Comparison of ENCODE assay signal across 8 cellular contexts in the genomic region with DNA sequence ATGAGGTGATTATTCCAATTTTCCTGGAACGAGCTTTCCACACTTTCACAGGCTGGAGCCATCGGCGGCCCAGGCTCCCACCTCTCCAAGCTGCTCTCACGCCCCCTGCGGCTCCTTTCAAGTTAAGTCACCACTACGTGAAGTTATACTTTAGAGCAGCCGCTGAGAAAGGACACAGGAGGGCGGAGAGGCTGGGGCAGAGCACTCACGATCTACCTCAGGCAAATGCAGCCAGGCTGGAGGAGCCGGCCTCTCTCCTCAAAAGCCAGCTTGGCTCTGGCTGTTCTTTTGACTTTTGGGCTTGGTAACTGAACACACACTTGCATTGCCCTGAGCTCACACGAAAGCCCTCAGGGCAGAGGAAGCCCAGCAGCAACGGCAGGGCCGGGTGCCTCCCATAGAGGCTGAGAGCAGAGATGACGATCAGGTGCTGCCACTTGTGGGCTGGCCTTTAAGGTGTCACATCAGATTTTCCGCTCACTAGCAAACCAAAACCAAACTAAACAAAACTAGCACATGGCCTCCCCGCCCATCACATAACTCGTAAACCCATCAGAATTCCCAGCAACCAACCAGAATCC.
DNase-seq lines count a peak whose midpoint lies in the region; ATAC-seq and TF ChIP-seq lines count a peak whose summit lies in the region.

No MANE protein-coding gene starts in this region.

- no peak overlapping the region for H2BK20ac ChIP-seq in IMR-90 (ENCODE audit: low read depth, low read length)

- H3K9me1 ChIP-seq in IMR-90 (ENCODE audit: insufficient read depth, low read length), result peaks cover 19% of the 10 kb centered on the region

- H2AK9ac ChIP-seq in IMR-90 (replicated peaks; ENCODE audit: low read depth, low read length, poor library complexity), result peak overlapping the region; percentile 8

- H2BK120ac ChIP-seq in IMR-90 (ENCODE audit: low read depth, low read length), result no peak overlapping the region

- H4K8ac ChIP-seq in IMR-90 (ENCODE audit: low read depth in 2 of 2, low read length in 2 of 2), result no peak overlapping the region

- BruUV-seq in IMR-90 (replicated peaks; lab: Mats Ljungman, UMichigan), result no TSS peak

- H4K91ac ChIP-seq in IMR-90 (ENCODE audit: insufficient read depth, low read depth, low read length), result no peak overlapping the region

- no peak overlapping the region for H4K5ac ChIP-seq in IMR-90 (ENCODE audit: low read depth, low read length)

- H3K9me3 ChIP-seq in CD8-positive, alpha-beta T cell (ENCODE audit: low read length), result no peaks in the 10 kb centered on the region
- H3K9me3 ChIP-seq in IMR-90 (ENCODE audit: control insufficient read depth, insufficient read depth, low read length), result no peaks in the 10 kb centered on the region
- H3K9me3 ChIP-seq in effector memory CD4-positive, alpha-beta T cell (ENCODE audit: control insufficient read depth, low read length), result no peaks in the 10 kb centered on the region

- CTCF ChIA-PET in CD8-positive, alpha-beta T cell (lab: Charles Lee), result interaction anchor here (0.6 to 3.0 kb wide), 25 partner anchors 8 to 163 kb away, joined by 3 to 38 read pairs (median 3); a partner anchor contains a TSS
- CTCF ChIA-PET in IMR-90 (lab: Yijun Ruan, JAX), result interaction anchor here (0.6 kb wide), 1 partner anchor 106 kb away, joined by 3 read pairs; no protein-coding TSS in a partner anchor

- no peak overlapping the region for H2BK15ac ChIP-seq in IMR-90 (ENCODE audit: low read depth, low read length)

- peak; percentile 32 to 85 (median 70) for DNase-seq in CD8-positive, alpha-beta T cell
- DNase-seq in IMR-90 (no peak), retina (peak; percentile 67), DMS53 (lab: John Stamatoyannopoulos, UW) (no peak)
- DNase-seq in activated CD4-positive, alpha-beta T cell treated with anti-CD3 and anti-CD28 coated beads, Interleukin-2, amount 50 U/mL, for 24 hours (ENCODE audit: low read depth in 1 of 2, low spot score in 1 of 2), result peak; percentile 50 to 80
- peak; percentile 23 to 49 (median 48) for DNase-seq in effector memory CD4-positive, alpha-beta T cell

- H3K4me1 ChIP-seq in CD8-positive, alpha-beta T cell (ENCODE audit: insufficient read depth, low read length), result peaks cover 49% of the 10 kb centered on the region
- peaks cover 9% of the 10 kb centered on the region; the same call in 1 of the 2 replicates for H3K4me1 ChIP-seq in IMR-90 (ENCODE audit: control insufficient read depth, insufficient read depth, low read length)
- H3K4me1 ChIP-seq in effector memory CD4-positive, alpha-beta T cell (ENCODE audit: control insufficient read depth, insufficient read depth, low read length, poor library complexity, severe bottlenecking), result peaks cover 26% of the 10 kb centered on the region

- peaks cover 63% of the 10 kb centered on the region for H3K4me1 Mint-ChIP-seq in CD8-positive, alpha-beta T cell (ENCODE audit: low read depth)

- in situ Hi-C loops in IMR-90 (cut with MboI; ENCODE audit: low sequenced_read_pairs), result no loop called here

- POLR2A ChIA-PET in CD8-positive, alpha-beta T cell (lab: Charles Lee), result interaction anchor here (0.7 to 2.8 kb wide), 19 partner anchors 8 to 162 kb away, joined by 3 to 31 read pairs (median 4); a partner anchor contains a TSS
- POLR2A ChIA-PET in IMR-90 (lab: Charles Lee; ENCODE audit: unreplicated experiment), result no interaction called here

- peaks cover 8 to 31% of the 10 kb centered on the region in 2 experiments; a peak in 3 of 4 replicates for H3K79me1 ChIP-seq in IMR-90 (ENCODE audit: low read depth in 1 of 2, low read length in 2 of 2)

- peak overlapping the region; percentile 95 for H3K27ac Mint-ChIP-seq in CD8-positive, alpha-beta T cell

- no peak for TF ChIP-seq POLR2A in IMR-90 (IDR thresholded peaks at IDR 0.05; ENCODE audit: low read depth, low read length)

- 62% methylated on average over 9 of the region's 17 CpGs; no CpG with 5 or more reads in 1 of the 2 experiments for WGBS in IMR-90 (ENCODE audit: extremely low coverage in 2 of 2, insufficient read length in 1 of 2), 2 experiments

- H3K4me2 ChIP-seq in IMR-90 (ENCODE audit: low read depth, low read length), result no peak overlapping the region

- dilution Hi-C loops in IMR-90 (cut with HindIII; ENCODE audit: low sequenced_read_pairs, unreplicated experiment), result no loop called here

- no peak overlapping the region for H3K14ac ChIP-seq in IMR-90 (replicated peaks; ENCODE audit: low read depth, low read length)

- no peak overlapping the region for H2AFZ ChIP-seq in IMR-90 (replicated peaks; ENCODE audit: low read length, poor library complexity)

- H2AK5ac ChIP-seq in IMR-90 (ENCODE audit: low read depth, low read length), result no peak overlapping the region

- H3K9ac ChIP-seq in IMR-90 (ENCODE audit: low read depth, low read length), result no peak overlapping the region

- no peaks in the 10 kb centered on the region for H3K27me3 Mint-ChIP-seq in CD8-positive, alpha-beta T cell (ENCODE audit: low read depth)

- H3K9me3 Mint-ChIP-seq in CD8-positive, alpha-beta T cell, result no peaks in the 10 kb centered on the region

- no peak overlapping the region for H3K18ac ChIP-seq in IMR-90 (ENCODE audit: low read depth, low read length)

- no peaks in the 10 kb centered on the region for H3K36me3 Mint-ChIP-seq in CD8-positive, alpha-beta T cell

- no peak for TF ChIP-seq RAD21 in IMR-90 (IDR thresholded peaks at IDR 0.05; ENCODE audit: low read length)

- intact Hi-C loops in CD8-positive, alpha-beta T cell (cut with DNase I, micrococcal nuclease), result loop anchor here (1.0 to 2.0 kb wide), 9 partner anchors 31 to 163 kb away; a partner anchor contains a TSS
- intact Hi-C loops in IMR-90 (cut with micrococcal nuclease), result no loop called here

- peaks cover 42% of the 10 kb centered on the region for H4K20me1 ChIP-seq in IMR-90 (ENCODE audit: insufficient read depth, low read length)

- peak; percentile 49 for TF ChIP-seq CTCF in CD8-positive, alpha-beta T cell (IDR thresholded peaks at IDR 0.05)
- TF ChIP-seq CTCF in IMR-90 (conservative IDR thresholded peaks at IDR 0.05; ENCODE audit: low read depth, low read length), result no peak

- H2BK5ac ChIP-seq in IMR-90 (ENCODE audit: low read depth, low read length, poor library complexity, severe bottlenecking), result no peak overlapping the region

- peak overlapping the region; percentile 66 for H3K4me3 ChIP-seq in CD8-positive, alpha-beta T cell (ENCODE audit: low read depth, low read length)
- no peak overlapping the region for H3K4me3 ChIP-seq in IMR-90 (ENCODE audit: insufficient read depth, low read depth, low read length)
- peak overlapping the region; percentile 49 for H3K4me3 ChIP-seq in effector memory CD4-positive, alpha-beta T cell (ENCODE audit: insufficient read depth, low read depth, low read length, poor library complexity, severe bottlenecking)

- H3K36me3 ChIP-seq in CD8-positive, alpha-beta T cell (ENCODE audit: insufficient read depth, low read length), result no peaks in the 10 kb centered on the region
- H3K36me3 ChIP-seq in IMR-90 (ENCODE audit: control insufficient read depth, insufficient read depth, low read length), result peaks cover 2% of the 10 kb centered on the region; the same call in 1 of the 2 replicates
- no peaks in the 10 kb centered on the region for H3K36me3 ChIP-seq in effector memory CD4-positive, alpha-beta T cell (ENCODE audit: control insufficient read depth, insufficient read depth, low read length)

- H3K27ac ChIP-seq in CD8-positive, alpha-beta T cell (ENCODE audit: low read depth, low read length), result peak overlapping the region; percentile 71
- no peak overlapping the region for H3K27ac ChIP-seq in IMR-90 (ENCODE audit: insufficient read depth, low read length)
- peak overlapping the region; percentile 65 for H3K27ac ChIP-seq in effector memory CD4-positive, alpha-beta T cell (ENCODE audit: insufficient read depth, low read length, poor library complexity, severe bottlenecking)

- 0 out of 2 replicates have a peak overlapping the region, but pooled peaks have one; percentile 17 for H3K23ac ChIP-seq in IMR-90 (ENCODE audit: low read depth, low read length)

- no peak overlapping the region for H3K4ac ChIP-seq in IMR-90 (ENCODE audit: low read depth, low read length)

- H3K4me3 Mint-ChIP-seq in CD8-positive, alpha-beta T cell, result peak overlapping the region; percentile 90

- no peaks in the 10 kb centered on the region for H3K27me3 ChIP-seq in CD8-positive, alpha-beta T cell (ENCODE audit: insufficient read depth, low read length)
- H3K27me3 ChIP-seq in IMR-90 (ENCODE audit: control insufficient read depth, insufficient read depth, low read length), result peaks cover 3% of the 10 kb centered on the region; the same call in 1 of the 2 replicates
- H3K27me3 ChIP-seq in effector memory CD4-positive, alpha-beta T cell (replicated peaks; ENCODE audit: control insufficient read depth, insufficient read depth, low read length, poor library complexity, severe bottlenecking), result no peaks in the 10 kb centered on the region

- H3K56ac ChIP-seq in IMR-90 (ENCODE audit: extremely low read depth, insufficient read depth, low read length), result no peak overlapping the region

- peak; percentile 81 for ATAC-seq in CD8-positive, alpha-beta T cell
- ATAC-seq in IMR-90 (ENCODE audit: low read depth) (0 out of 2 replicates have a peak, but pooled peaks have one; percentile 22), GM18502 (IDR thresholded peaks at IDR 0.05; ENCODE audit: poor library complexity, unreplicated experiment) (no peak), GM19395 (IDR thresholded peaks at IDR 0.05; ENCODE audit: unreplicated experiment) (no peak)

TF ChIP-seq in IMR-90, 13 proteins besides CTCF, POLR2A, EP300 and RAD21:
- TF ChIP-seq RCOR1 (IDR thresholded peaks at IDR 0.05; ENCODE audit: insufficient replicate concordance, low read length), result no peak
- TF ChIP-seq MAZ (IDR thresholded peaks at IDR 0.05; ENCODE audit: borderline replicate concordance, low read depth, low read length), result no peak
- TF ChIP-seq MXI1 (IDR thresholded peaks at IDR 0.05; ENCODE audit: borderline replicate concordance, low read depth, low read length), result no peak
- TF ChIP-seq RFX5 (IDR thresholded peaks at IDR 0.05; ENCODE audit: low read depth, low read length), result no peak

Comparison
In these comparisons a context has a peak if more than half of its experiments do, and no peak if none do; other contexts are left out.
1. ATAC-seq: peak in CD8-positive, alpha-beta T cell (single experiment) and IMR-90 (single experiment); none in GM18502 (single experiment) and GM19395 (single experiment).
2. DNase-seq: peak in CD8-positive, alpha-beta T cell (7 of 7), activated CD4-positive, alpha-beta T cell treated with anti-CD3 and anti-CD28 coated beads, Interleukin-2, amount 50 U/mL, for 24 hours (2 of 2), effector memory CD4-positive, alpha-beta T cell (3 of 3) and retina (single experiment); none in IMR-90 (single experiment) and DMS53 (single experiment).